8 cellular contexts compared by ENCODE assay signal in the genomic region with DNA sequence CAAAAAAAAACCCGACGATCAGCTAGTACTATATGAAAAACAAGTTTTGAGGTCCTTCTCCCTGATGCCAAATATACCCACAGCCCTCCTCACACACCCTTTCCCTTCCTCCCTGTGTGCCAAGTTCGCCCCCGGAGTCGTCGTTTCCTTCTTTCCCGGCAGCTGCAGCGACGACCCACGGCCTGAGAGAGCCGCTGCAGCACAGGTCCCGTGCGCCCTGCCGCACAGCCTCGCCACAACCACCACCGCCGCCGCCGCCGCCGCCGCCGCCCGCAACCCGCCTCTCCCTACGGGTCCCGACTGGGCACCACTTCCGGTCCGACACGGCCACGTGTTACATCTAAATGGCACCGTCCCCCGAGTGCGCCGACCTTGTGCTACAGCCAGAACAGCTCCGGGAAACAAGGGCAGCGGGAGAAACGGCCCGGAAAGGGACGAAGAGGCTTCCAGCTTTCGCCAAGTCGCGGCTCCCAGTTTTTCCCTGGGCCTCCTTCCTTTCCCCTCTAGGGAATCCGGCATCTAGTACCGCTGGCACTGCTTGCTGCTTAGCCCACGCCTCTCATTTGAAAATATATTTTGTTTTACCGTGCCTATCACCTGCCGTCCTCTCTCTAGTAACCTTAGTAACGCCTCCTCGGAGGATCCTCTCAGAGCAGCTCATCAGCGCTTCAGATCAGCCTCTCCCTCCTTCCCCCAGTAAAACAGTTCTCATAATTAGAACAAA. TPM values are rescaled to one million over a fixed set of nuclear protein-coding genes. Genes with fewer than 3 reads are reported as not detected.
DNase-seq lines count a peak whose midpoint lies in the region; ATAC-seq and TF ChIP-seq lines count a peak whose summit lies in the region.

A gene with protein sequence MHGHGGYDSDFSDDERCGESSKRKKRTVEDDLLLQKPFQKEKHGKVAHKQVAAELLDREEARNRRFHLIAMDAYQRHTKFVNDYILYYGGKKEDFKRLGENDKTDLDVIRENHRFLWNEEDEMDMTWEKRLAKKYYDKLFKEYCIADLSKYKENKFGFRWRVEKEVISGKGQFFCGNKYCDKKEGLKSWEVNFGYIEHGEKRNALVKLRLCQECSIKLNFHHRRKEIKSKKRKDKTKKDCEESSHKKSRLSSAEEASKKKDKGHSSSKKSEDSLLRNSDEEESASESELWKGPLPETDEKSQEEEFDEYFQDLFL (minus strand): TSS at position 315 of the 724 bp plus-strand sequence. CDS start 2,486 bp downstream, outside the sequence.

- H3K9me2 ChIP-seq in OCI-LY1 (ENCODE audit: low read depth, low read length): no peaks in the 10 kb centered on the region

- H3K27ac ChIP-seq in OCI-LY1 (ENCODE audit: low read depth, low read length, poor library complexity, severe bottlenecking) (peak within 1 kb of the TSS; percentile 64), esophagus (ENCODE audit: low read depth in 2 of 2, low read length in 1 of 2) (peak within 1 kb of the TSS; percentile 86 to 89), mucosa of rectum (ENCODE audit: low read depth in 2 of 2, low read length in 2 of 2) (peak within 1 kb of the TSS; percentile 49 to 73)

- ATAC-seq in GM21515 (IDR thresholded peaks at IDR 0.05; ENCODE audit: unreplicated experiment): peak; percentile 79

- no peaks in the 10 kb centered on the region for H3F3A ChIP-seq in OCI-LY1 (ENCODE audit: insufficient read depth, low read length)

- peak; percentile 86 for DNase-seq in DMS114 treated with DMSO at 0.1 percent for 48 hours (lab: John Stamatoyannopoulos, UW; ENCODE audit: unreplicated experiment)
- peak; percentile 69 for DNase-seq in HuH-7 (ENCODE audit: low spot score)
- DNase-seq in activated T-cell treated with anti-CD3 and anti-CD28 coated beads for 24 hours (ENCODE audit: low read depth): peak; percentile 88
- DNase-seq in stimulated activated CD8-positive, alpha-beta memory T cell treated with anti-CD3 and anti-CD28 coated beads, Interleukin-4, amount 100 ng/mL, for 4 hours (ENCODE audit: low read depth in 2 of 2, low spot score in 1 of 2): peak; percentile 79

- H3K9ac ChIP-seq in OCI-LY1 (ENCODE audit: low read length) (peak within 1 kb of the TSS; percentile 90), mucosa of rectum (ENCODE audit: low read depth in 1 of 2, low read length in 2 of 2) (peak within 1 kb of the TSS; percentile 86 to 88)

- H3K4me2 ChIP-seq in OCI-LY1 (ENCODE audit: low read length): peak within 1 kb of the TSS; percentile 97

- H3K4me3 ChIP-seq in OCI-LY1 (ENCODE audit: low read depth, low read length, poor library complexity, severe bottlenecking): peak within 1 kb of the TSS; percentile 85
- peak within 1 kb of the TSS; percentile 81 to 83 for H3K4me3 ChIP-seq in esophagus (ENCODE audit: low read depth in 1 of 2, low read length in 2 of 2)
- peak within 1 kb of the TSS; percentile 74 to 98 for H3K4me3 ChIP-seq in mucosa of rectum (ENCODE audit: low read length in 2 of 2)

- H3K79me2 ChIP-seq in OCI-LY1 (ENCODE audit: insufficient read depth, low read length): no peaks in the 10 kb centered on the region

- no peaks in the 10 kb centered on the region for H4K20me1 ChIP-seq in OCI-LY1 (ENCODE audit: insufficient read depth, low read length)

- peaks cover 15% of the 10 kb centered on the region for H3K4me1 ChIP-seq in OCI-LY1 (ENCODE audit: insufficient read depth, low read length, severe bottlenecking)
- H3K4me1 ChIP-seq in esophagus (ENCODE audit: control insufficient read depth in 2 of 2, insufficient read depth in 2 of 2, low read length in 1 of 2): no peaks in the 10 kb centered on the region
- H3K4me1 ChIP-seq in mucosa of rectum (ENCODE audit: control insufficient read depth in 2 of 2, insufficient read depth in 2 of 2, low read length in 2 of 2): peaks cover 6 to 11% of the 10 kb centered on the region in 2 donors

- TF ChIP-seq CTCF in OCI-LY1 (IDR thresholded peaks at IDR 0.05; ENCODE audit: low read length): peak; percentile 9; the same call in 1 of the 2 replicates

- H3K27me3 ChIP-seq in OCI-LY1 (ENCODE audit: insufficient read depth, low read length): no peaks in the 10 kb centered on the region
- no peaks in the 10 kb centered on the region for H3K27me3 ChIP-seq in esophagus (ENCODE audit: control insufficient read depth in 1 of 2, insufficient read depth in 2 of 2, low read length in 2 of 2)
- no peaks in the 10 kb centered on the region for H3K27me3 ChIP-seq in mucosa of rectum (ENCODE audit: control insufficient read depth in 2 of 2, insufficient read depth in 2 of 2, low read length in 2 of 2)

- WGBS in esophagus, 2 donors: 0 to 1% methylated on average over 50 to 51 of the region's 51 CpGs

- H3K36me3 ChIP-seq in OCI-LY1 (ENCODE audit: insufficient read depth, low read length) (peaks cover 6% of the 10 kb centered on the region; the same call in 1 of the 2 replicates), esophagus (ENCODE audit: control insufficient read depth in 2 of 2, insufficient read depth in 2 of 2, low read length in 1 of 2) (no peaks in the 10 kb centered on the region), mucosa of rectum (ENCODE audit: control insufficient read depth in 2 of 2, insufficient read depth in 2 of 2, low read length in 2 of 2) (peaks cover 8 to 11% of the 10 kb centered on the region in 2 donors)

- H2AFZ ChIP-seq in OCI-LY1 (ENCODE audit: low read length): peak within 1 kb of the TSS; percentile 100

- H3K9me3 ChIP-seq in OCI-LY1 (ENCODE audit: low read length): no peaks in the 10 kb centered on the region
- H3K9me3 ChIP-seq in esophagus (ENCODE audit: control insufficient read depth in 2 of 2, insufficient read depth in 1 of 2, low read depth in 1 of 2, low read length in 1 of 2): no peaks in the 10 kb centered on the region
- no peaks in the 10 kb centered on the region for H3K9me3 ChIP-seq in mucosa of rectum (ENCODE audit: control insufficient read depth in 2 of 2, low read length in 2 of 2)

RNA-seq across cellular contexts. Expression of the gene that starts here (rescaled TPM):
- 10 to 100 TPM in 1 of 2 donors, 1 to 10 TPM in 1; 4.9 to 12.9 TPM for polyA plus RNA-seq in esophagus

Comparison
In these comparisons a context has a peak if more than half of its experiments do, and no peak if none do; other contexts are left out.
1. Peak in every context shown above with its lines: DNase-seq, ATAC-seq, H3K4me3 ChIP-seq and H3K27ac ChIP-seq.